ENCODE assay signal across 25 cellular contexts in genomic region chr17:17417718-17418151, GRCh38. TPM values are rescaled to one million over a fixed set of nuclear protein-coding genes. Genes with fewer than 3 reads are reported as not detected.
DNase-seq lines count a peak whose midpoint lies in the region; ATAC-seq and TF ChIP-seq lines count a peak whose summit lies in the region.
"Had no signal": no experiment of that assay in that cellular context is flagged by ENCODE, and none has a peak within 500 bp of the region (broad histone marks: within the 10 kb centered on the region; RNA-seq: fewer than 3 reads in every experiment).

No MANE protein-coding gene starts in this region.

- H3K27me3 Mint-ChIP-seq in T-cell, result peaks cover 0 to 6% of the 10 kb centered on the region in 2 donors
- H3K27me3 Mint-ChIP-seq: activated CD4-positive, alpha-beta T cell treated with anti-CD3 and anti-CD28 coated beads, Interleukin-2, amount 10 ng/mL, durations not matched to agents 7 days and 5 days had no signal

- intact Hi-C loops in mucosa of descending colon (cut with DNase I, micrococcal nuclease), result no loop called here

- H3K4me2 ChIP-seq in BLaER1, result no peak overlapping the region

- H3K36me3 Mint-ChIP-seq in T-cell, result no peaks in the 10 kb centered on the region
- H3K36me3 Mint-ChIP-seq: stimulated activated memory B cell treated with anti-CD40 and anti-IgM and Interleukin-4, amounts not matched to agents 10 μg/mL and 1 μg/mL and 100 μg/mL, for 72 hours had no signal

- H3K27ac Mint-ChIP-seq in T-cell, result no peak overlapping the region
- H3K27ac Mint-ChIP-seq: activated T-helper 2 cell treated with anti-CD3 and anti-CD28 coated beads, Interferon-gamma antibody, Interleukin-2, Interleukin-4, amounts not matched to agents 10 μg/mL and 5 μg/mL and 100 μg/mL, durations not matched to agents 14 hours and 24 hours and 36 hours; H9; stimulated activated memory B cell treated with anti-CD40 and anti-IgM and Interleukin-4, amounts not matched to agents 10 μg/mL and 1 μg/mL and 100 μg/mL, for 72 hours had no signal

- no peaks in the 10 kb centered on the region for H3K27me3 ChIP-seq in BLaER1
- H3K27me3 ChIP-seq in adipocyte (replicated peaks; ENCODE audit: control insufficient read depth, insufficient read depth, low read length), result no peaks in the 10 kb centered on the region

- 0 out of 2 replicates have a peak overlapping the region, but pooled peaks have one; percentile 21 for H3K27ac ChIP-seq in BLaER1
- H3K27ac ChIP-seq: esophagus muscularis mucosa, gastroesophageal sphincter had no signal

- DNase-seq in HuH-7 (ENCODE audit: low spot score) (peak; percentile 55), adipocyte (ENCODE audit: low read depth) (no peak), mucosa of descending colon (peak in 1 of 3 donors; percentile 78), GM03348 (ENCODE audit: low spot score) (no peak), GM19238 (ENCODE audit: insufficient read length, low spot score) (no peak), T-cell (no peak)
- DNase-seq: activated CD4-positive, alpha-beta T cell treated with anti-CD3 and anti-CD28 coated beads, Interleukin-2, amount 10 ng/mL, durations not matched to agents 7 days and 5 days; CD4-positive, CD25-positive, alpha-beta regulatory T cell; H9; KBM-7; kidney; mesendoderm; MM.1S; NCI-H1436; NCI-H2171; NCI-H526 treated with DMSO at 0.1 percent for 48 hours; Right ventricle myocardium superior had no signal

- CTCF ChIA-PET in T-cell (lab: Charles Lee), result interaction anchor here in 1 of 2 donors (0.6 kb wide), 1 partner anchor 555 kb away, joined by 5 read pairs; no protein-coding TSS in a partner anchor

- no peaks in the 10 kb centered on the region for H3K36me3 ChIP-seq in BLaER1
- no peaks in the 10 kb centered on the region for H3K36me3 ChIP-seq in adipocyte (ENCODE audit: control insufficient read depth, insufficient read depth, low read length, severe bottlenecking)
- H3K36me3 ChIP-seq in mucosa of descending colon (ENCODE audit: low read depth), result no peaks in the 10 kb centered on the region
- H3K36me3 ChIP-seq: esophagus muscularis mucosa, gastroesophageal sphincter had no signal

- peaks cover 4% of the 10 kb centered on the region; the same call in 1 of the 2 replicates for H3K9me3 ChIP-seq in BLaER1
- peaks cover 2% of the 10 kb centered on the region for H3K9me3 ChIP-seq in adipocyte (ENCODE audit: control insufficient read depth, low read length)
- H3K9me3 ChIP-seq in mucosa of descending colon, result no peaks in the 10 kb centered on the region
- H3K9me3 ChIP-seq: esophagus muscularis mucosa, gastroesophageal sphincter had no signal

- H3K4me3 ChIP-seq in BLaER1 (no peak overlapping the region), adipocyte (ENCODE audit: low read length) (no peak overlapping the region), mucosa of descending colon (no peak overlapping the region)
- H3K4me3 ChIP-seq: esophagus muscularis mucosa, gastroesophageal sphincter, skin epidermis had no signal

- H3K4me1 Mint-ChIP-seq in T-cell, result peaks cover 22 to 29% (median 26%) of the 10 kb centered on the region in 3 donors

- no peak overlapping the region for H3K4me3 Mint-ChIP-seq in T-cell
- H3K4me3 Mint-ChIP-seq: activated CD4-positive, alpha-beta T cell treated with anti-CD3 and anti-CD28 coated beads, Interleukin-2, amount 10 ng/mL, durations not matched to agents 7 days and 5 days; CD4-positive, CD25-positive, alpha-beta regulatory T cell; H9; nephron; stimulated activated memory B cell treated with anti-CD40 and anti-IgM and Interleukin-4, amounts not matched to agents 10 μg/mL and 1 μg/mL and 100 μg/mL, for 72 hours had no signal

- ATAC-seq in mucosa of descending colon (peak; percentile 90), T-cell (replicated peaks in 1 of 4) (no peak)
- no peak for ATAC-seq in activated CD4-positive, CD25-positive, alpha-beta regulatory T cell treated with anti-CD3 and anti-CD28 coated beads, Interleukin-2, amount 50 U/mL, for 24 hours
- ATAC-seq: gastroesophageal sphincter; stimulated activated memory B cell treated with anti-CD40 and anti-IgM and Interleukin-4, amounts not matched to agents 10 μg/mL and 1 μg/mL and 100 μg/mL, for 72 hours had no signal

- POLR2A ChIA-PET in T-cell (lab: Charles Lee), result no interaction called here

- H3K9ac ChIP-seq in BLaER1 (no peak overlapping the region), adipocyte (ENCODE audit: low read length) (peak overlapping the region; percentile 12)

- no peaks in the 10 kb centered on the region for H3K9me3 Mint-ChIP-seq in T-cell
- H3K9me3 Mint-ChIP-seq: activated T-helper 2 cell treated with anti-CD3 and anti-CD28 coated beads, Interferon-gamma antibody, Interleukin-2, Interleukin-4, amounts not matched to agents 10 μg/mL and 5 μg/mL and 100 μg/mL, durations not matched to agents 14 hours and 24 hours and 36 hours had no signal

- no peaks in the 10 kb centered on the region for H4K20me1 ChIP-seq in BLaER1

- H3K4me1 ChIP-seq in BLaER1, result peaks cover 95% of the 10 kb centered on the region
- peaks cover 73% of the 10 kb centered on the region for H3K4me1 ChIP-seq in adipocyte (ENCODE audit: control insufficient read depth, insufficient read depth, low read length)
- peaks cover 10% of the 10 kb centered on the region for H3K4me1 ChIP-seq in mucosa of descending colon (ENCODE audit: low read depth)

- no peak for TF ChIP-seq CTCF in mucosa of descending colon (IDR thresholded peaks at IDR 0.05)

RNA-seq across cellular contexts. Expression of gene MED9, which starts 59.1 kb away (rescaled TPM):
- 10 to 100 TPM; 17.9 to 23.1 (median 20.3) TPM for total RNA-seq in mucosa of descending colon
- total RNA-seq in T-cell, result 10 to 100 TPM; 16.6 to 20.3 (median 19.1) TPM
